1 cellular context compared by ENCODE assay signal in the genomic region with DNA sequence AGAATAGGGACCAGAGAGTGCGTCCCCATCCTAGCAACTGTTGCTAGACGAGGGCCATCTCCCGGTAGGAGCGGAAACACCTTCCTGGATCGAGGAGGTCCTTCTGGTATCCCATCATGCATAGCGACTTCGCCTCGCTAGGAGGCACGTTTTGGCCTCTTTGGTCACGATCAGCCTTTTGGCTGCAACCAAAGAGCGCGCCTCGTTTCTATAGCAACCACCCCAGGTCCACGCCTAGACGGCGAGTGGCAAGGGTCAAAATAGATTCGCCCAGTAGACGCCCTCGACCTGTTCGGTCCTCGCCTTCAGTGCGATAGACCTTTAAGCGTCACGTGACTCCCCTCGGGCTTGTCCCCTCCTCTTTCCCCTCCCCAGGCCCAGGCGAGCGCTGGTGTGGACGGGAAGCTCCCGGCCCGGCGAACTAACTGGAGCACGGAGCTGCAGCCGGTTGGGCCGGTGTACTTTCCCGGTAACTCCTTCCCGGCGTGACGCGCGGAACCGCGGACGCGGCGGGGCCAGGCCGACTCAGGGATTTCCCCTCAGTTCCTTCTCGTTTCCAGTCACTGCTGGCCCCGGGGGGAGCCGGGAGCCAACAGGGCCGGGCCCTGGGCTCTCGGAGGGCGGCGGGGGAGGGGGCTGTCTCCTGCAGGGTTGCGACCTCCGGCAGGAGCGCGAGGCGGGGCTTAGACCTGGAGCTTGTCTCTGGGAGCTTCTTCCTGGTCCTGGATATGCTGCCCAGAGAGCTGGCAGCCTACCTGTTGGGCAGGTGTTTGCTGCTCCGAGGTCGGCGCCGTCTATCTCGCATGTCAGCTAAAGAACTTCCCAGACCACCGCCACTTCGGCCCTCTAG.
TF ChIP-seq lines count a peak whose summit lies in the region.

A gene (plus strand): TSS at position 359 of the 850 bp plus-strand sequence. CDS start 2,258 bp downstream, outside the sequence.

TF ChIP-seq in HepG2, 621 proteins besides CTCF, POLR2A, EP300 and RAD21 (continued from another document and continues in another):
- TF ChIP-seq, protein P1, sequence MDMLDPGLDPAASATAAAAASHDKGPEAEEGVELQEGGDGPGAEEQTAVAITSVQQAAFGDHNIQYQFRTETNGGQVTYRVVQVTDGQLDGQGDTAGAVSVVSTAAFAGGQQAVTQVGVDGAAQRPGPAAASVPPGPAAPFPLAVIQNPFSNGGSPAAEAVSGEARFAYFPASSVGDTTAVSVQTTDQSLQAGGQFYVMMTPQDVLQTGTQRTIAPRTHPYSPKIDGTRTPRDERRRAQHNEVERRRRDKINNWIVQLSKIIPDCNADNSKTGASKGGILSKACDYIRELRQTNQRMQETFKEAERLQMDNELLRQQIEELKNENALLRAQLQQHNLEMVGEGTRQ (IDR thresholded peaks at IDR 0.05; ENCODE audit: low read depth, low read length), result peak; percentile 98
- TF ChIP-seq, protein P1 (CRISPR knock-in tag; IDR thresholded peaks at IDR 0.05; ENCODE audit: borderline replicate concordance), result peak; percentile 100
- TF ChIP-seq HCFC1 (IDR thresholded peaks at IDR 0.05; ENCODE audit: low read depth, low read length) (peak; percentile 69), TEAD3 (CRISPR knock-in tag; optimal IDR thresholded peaks at IDR 0.05; ENCODE audit: borderline replicate concordance) (peak; percentile 84), ZNF776 (CRISPR knock-in tag; IDR thresholded peaks at IDR 0.05) (no peak), ZNF644 (CRISPR knock-in tag; IDR thresholded peaks at IDR 0.05; ENCODE audit: low read depth) (no peak), SAFB2 (CRISPR knock-in tag; IDR thresholded peaks at IDR 0.05; ENCODE audit: borderline replicate concordance, low read depth) (no peak), ZMAT3 (CRISPR knock-in tag; conservative IDR thresholded peaks at IDR 0.05) (peak; percentile 90), NR2C2 (CRISPR knock-in tag; IDR thresholded peaks at IDR 0.05; ENCODE audit: borderline replicate concordance) (peak; percentile 94), ZNF569 (CRISPR knock-in tag; IDR thresholded peaks at IDR 0.05; ENCODE audit: borderline replicate concordance) (no peak), SRF (IDR thresholded peaks at IDR 0.05; ENCODE audit: low read depth, low read length) (no peak), HES4 (CRISPR knock-in tag; IDR thresholded peaks at IDR 0.05; ENCODE audit: borderline replicate concordance) (peak; percentile 42; the same call in 1 of the 2 replicates), NCOR1 (IDR thresholded peaks at IDR 0.05; ENCODE audit: borderline replicate concordance, low read length) (peak; percentile 40; the same call in 1 of the 2 replicates), ZKSCAN5 (CRISPR knock-in tag; IDR thresholded peaks at IDR 0.05) (no peak), RXRA (CRISPR knock-in tag; IDR thresholded peaks at IDR 0.05) (peak; percentile 87), TAF15 (IDR thresholded peaks at IDR 0.05; ENCODE audit: low read depth, low read length, poor library complexity, severe bottlenecking) (no peak), NFIB (CRISPR knock-in tag; IDR thresholded peaks at IDR 0.05; ENCODE audit: borderline replicate concordance) (no peak), MXI1 (IDR thresholded peaks at IDR 0.05; ENCODE audit: borderline replicate concordance, low read depth, low read length) (peak; percentile 97; the same call in 2 of the 3 replicates), NFYC (CRISPR knock-in tag; IDR thresholded peaks at IDR 0.05) (peak; percentile 34; the same call in 1 of the 2 replicates), SRSF1 (optimal IDR thresholded peaks at IDR 0.05; ENCODE audit: low read depth, low read length) (peak; percentile 76), TOE1 (CRISPR knock-in tag; IDR thresholded peaks at IDR 0.05) (peak; percentile 94), NAIF1 (CRISPR knock-in tag; IDR thresholded peaks at IDR 0.05; ENCODE audit: borderline replicate concordance) (peak; percentile 66; the same call in 1 of the 2 replicates), ZNF567 (CRISPR knock-in tag; IDR thresholded peaks at IDR 0.05; ENCODE audit: borderline replicate concordance) (no peak), TARDBP (CRISPR knock-in tag; IDR thresholded peaks at IDR 0.05) (peak; percentile 96), ZNF333 (CRISPR knock-in tag; IDR thresholded peaks at IDR 0.05; ENCODE audit: borderline replicate concordance) (no peak), POLR2AphosphoS2 (IDR thresholded peaks at IDR 0.05; ENCODE audit: low read depth, low read length) (no peak), TEAD2 (CRISPR knock-in tag; IDR thresholded peaks at IDR 0.05) (no peak), SNAPC2 (CRISPR knock-in tag; IDR thresholded peaks at IDR 0.05) (peak; percentile 44; the same call in 1 of the 2 replicates), ZNF550 (CRISPR knock-in tag; IDR thresholded peaks at IDR 0.05; ENCODE audit: borderline replicate concordance) (no peak), ZNF33B (CRISPR knock-in tag; IDR thresholded peaks at IDR 0.05) (no peak), ZNF629 (CRISPR knock-in tag; conservative IDR thresholded peaks at IDR 0.05) (no peak), TBX2 (CRISPR knock-in tag; IDR thresholded peaks at IDR 0.05; ENCODE audit: borderline replicate concordance) (peak; percentile 93), ZSCAN22 (CRISPR knock-in tag; IDR thresholded peaks at IDR 0.05) (no peak), PHF21A (CRISPR knock-in tag; IDR thresholded peaks at IDR 0.05) (peak; percentile 83), HOXA5 (CRISPR knock-in tag; IDR thresholded peaks at IDR 0.05) (peak; percentile 94; the same call in 1 of the 2 replicates), BHLHE40 (IDR thresholded peaks at IDR 0.05; ENCODE audit: low read length) (peak; percentile 97), KMT2B (CRISPR knock-in tag; IDR thresholded peaks at IDR 0.05) (peak; percentile 78; the same call in 1 of the 2 replicates)
- TF ChIP-seq, protein P2, sequence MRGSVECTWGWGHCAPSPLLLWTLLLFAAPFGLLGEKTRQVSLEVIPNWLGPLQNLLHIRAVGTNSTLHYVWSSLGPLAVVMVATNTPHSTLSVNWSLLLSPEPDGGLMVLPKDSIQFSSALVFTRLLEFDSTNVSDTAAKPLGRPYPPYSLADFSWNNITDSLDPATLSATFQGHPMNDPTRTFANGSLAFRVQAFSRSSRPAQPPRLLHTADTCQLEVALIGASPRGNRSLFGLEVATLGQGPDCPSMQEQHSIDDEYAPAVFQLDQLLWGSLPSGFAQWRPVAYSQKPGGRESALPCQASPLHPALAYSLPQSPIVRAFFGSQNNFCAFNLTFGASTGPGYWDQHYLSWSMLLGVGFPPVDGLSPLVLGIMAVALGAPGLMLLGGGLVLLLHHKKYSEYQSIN (CRISPR knock-in tag; IDR thresholded peaks at IDR 0.05; ENCODE audit: borderline replicate concordance), result no peak
- TF ChIP-seq, protein P3, sequence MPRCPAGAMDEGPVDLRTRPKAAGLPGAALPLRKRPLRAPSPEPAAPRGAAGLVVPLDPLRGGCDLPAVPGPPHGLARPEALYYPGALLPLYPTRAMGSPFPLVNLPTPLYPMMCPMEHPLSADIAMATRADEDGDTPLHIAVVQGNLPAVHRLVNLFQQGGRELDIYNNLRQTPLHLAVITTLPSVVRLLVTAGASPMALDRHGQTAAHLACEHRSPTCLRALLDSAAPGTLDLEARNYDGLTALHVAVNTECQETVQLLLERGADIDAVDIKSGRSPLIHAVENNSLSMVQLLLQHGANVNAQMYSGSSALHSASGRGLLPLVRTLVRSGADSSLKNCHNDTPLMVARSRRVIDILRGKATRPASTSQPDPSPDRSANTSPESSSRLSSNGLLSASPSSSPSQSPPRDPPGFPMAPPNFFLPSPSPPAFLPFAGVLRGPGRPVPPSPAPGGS (CRISPR knock-in tag; IDR thresholded peaks at IDR 0.05), result peak; percentile 90; the same call in 1 of the 2 replicates
- TF ChIP-seq, protein P4, sequence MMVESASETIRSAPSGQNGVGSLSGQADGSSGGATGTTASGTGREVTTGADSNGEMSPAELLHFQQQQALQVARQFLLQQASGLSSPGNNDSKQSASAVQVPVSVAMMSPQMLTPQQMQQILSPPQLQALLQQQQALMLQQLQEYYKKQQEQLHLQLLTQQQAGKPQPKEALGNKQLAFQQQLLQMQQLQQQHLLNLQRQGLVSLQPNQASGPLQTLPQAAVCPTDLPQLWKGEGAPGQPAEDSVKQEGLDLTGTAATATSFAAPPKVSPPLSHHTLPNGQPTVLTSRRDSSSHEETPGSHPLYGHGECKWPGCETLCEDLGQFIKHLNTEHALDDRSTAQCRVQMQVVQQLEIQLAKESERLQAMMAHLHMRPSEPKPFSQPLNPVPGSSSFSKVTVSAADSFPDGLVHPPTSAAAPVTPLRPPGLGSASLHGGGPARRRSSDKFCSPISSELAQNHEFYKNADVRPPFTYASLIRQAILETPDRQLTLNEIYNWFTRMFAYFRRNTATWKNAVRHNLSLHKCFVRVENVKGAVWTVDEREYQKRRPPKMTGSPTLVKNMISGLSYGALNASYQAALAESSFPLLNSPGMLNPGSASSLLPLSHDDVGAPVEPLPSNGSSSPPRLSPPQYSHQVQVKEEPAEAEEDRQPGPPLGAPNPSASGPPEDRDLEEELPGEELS (CRISPR knock-in tag; IDR thresholded peaks at IDR 0.05), result peak; percentile 53
- TF ChIP-seq, protein P5, sequence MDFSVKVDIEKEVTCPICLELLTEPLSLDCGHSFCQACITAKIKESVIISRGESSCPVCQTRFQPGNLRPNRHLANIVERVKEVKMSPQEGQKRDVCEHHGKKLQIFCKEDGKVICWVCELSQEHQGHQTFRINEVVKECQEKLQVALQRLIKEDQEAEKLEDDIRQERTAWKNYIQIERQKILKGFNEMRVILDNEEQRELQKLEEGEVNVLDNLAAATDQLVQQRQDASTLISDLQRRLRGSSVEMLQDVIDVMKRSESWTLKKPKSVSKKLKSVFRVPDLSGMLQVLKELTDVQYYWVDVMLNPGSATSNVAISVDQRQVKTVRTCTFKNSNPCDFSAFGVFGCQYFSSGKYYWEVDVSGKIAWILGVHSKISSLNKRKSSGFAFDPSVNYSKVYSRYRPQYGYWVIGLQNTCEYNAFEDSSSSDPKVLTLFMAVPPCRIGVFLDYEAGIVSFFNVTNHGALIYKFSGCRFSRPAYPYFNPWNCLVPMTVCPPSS (IDR thresholded peaks at IDR 0.05), result peak; percentile 63; the same call in 1 of the 2 replicates
- TF ChIP-seq, protein P6, sequence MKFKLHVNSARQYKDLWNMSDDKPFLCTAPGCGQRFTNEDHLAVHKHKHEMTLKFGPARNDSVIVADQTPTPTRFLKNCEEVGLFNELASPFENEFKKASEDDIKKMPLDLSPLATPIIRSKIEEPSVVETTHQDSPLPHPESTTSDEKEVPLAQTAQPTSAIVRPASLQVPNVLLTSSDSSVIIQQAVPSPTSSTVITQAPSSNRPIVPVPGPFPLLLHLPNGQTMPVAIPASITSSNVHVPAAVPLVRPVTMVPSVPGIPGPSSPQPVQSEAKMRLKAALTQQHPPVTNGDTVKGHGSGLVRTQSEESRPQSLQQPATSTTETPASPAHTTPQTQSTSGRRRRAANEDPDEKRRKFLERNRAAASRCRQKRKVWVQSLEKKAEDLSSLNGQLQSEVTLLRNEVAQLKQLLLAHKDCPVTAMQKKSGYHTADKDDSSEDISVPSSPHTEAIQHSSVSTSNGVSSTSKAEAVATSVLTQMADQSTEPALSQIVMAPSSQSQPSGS (CRISPR knock-in tag; IDR thresholded peaks at IDR 0.05), result peak; percentile 81
- TF ChIP-seq, protein P7, sequence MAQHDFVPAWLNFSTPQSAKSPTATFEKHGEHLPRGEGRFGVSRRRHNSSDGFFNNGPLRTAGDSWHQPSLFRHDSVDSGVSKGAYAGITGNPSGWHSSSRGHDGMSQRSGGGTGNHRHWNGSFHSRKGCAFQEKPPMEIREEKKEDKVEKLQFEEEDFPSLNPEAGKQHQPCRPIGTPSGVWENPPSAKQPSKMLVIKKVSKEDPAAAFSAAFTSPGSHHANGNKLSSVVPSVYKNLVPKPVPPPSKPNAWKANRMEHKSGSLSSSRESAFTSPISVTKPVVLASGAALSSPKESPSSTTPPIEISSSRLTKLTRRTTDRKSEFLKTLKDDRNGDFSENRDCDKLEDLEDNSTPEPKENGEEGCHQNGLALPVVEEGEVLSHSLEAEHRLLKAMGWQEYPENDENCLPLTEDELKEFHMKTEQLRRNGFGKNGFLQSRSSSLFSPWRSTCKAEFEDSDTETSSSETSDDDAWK (CRISPR knock-in tag; IDR thresholded peaks at IDR 0.05), result no peak
- TF ChIP-seq, protein P8, sequence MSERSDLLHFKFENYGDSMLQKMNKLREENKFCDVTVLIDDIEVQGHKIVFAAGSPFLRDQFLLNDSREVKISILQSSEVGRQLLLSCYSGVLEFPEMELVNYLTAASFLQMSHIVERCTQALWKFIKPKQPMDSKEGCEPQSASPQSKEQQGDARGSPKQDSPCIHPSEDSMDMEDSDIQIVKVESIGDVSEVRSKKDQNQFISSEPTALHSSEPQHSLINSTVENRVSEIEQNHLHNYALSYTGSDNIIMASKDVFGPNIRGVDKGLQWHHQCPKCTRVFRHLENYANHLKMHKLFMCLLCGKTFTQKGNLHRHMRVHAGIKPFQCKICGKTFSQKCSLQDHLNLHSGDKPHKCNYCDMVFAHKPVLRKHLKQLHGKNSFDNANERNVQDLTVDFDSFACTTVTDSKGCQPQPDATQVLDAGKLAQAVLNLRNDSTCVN (CRISPR knock-in tag; IDR thresholded peaks at IDR 0.05; ENCODE audit: borderline replicate concordance), result no peak; the same call in 1 of the 2 replicates
- TF ChIP-seq, protein P9, sequence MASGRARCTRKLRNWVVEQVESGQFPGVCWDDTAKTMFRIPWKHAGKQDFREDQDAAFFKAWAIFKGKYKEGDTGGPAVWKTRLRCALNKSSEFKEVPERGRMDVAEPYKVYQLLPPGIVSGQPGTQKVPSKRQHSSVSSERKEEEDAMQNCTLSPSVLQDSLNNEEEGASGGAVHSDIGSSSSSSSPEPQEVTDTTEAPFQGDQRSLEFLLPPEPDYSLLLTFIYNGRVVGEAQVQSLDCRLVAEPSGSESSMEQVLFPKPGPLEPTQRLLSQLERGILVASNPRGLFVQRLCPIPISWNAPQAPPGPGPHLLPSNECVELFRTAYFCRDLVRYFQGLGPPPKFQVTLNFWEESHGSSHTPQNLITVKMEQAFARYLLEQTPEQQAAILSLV (CRISPR knock-in tag; IDR thresholded peaks at IDR 0.05; ENCODE audit: borderline replicate concordance), result no peak
- TF ChIP-seq, protein P10, sequence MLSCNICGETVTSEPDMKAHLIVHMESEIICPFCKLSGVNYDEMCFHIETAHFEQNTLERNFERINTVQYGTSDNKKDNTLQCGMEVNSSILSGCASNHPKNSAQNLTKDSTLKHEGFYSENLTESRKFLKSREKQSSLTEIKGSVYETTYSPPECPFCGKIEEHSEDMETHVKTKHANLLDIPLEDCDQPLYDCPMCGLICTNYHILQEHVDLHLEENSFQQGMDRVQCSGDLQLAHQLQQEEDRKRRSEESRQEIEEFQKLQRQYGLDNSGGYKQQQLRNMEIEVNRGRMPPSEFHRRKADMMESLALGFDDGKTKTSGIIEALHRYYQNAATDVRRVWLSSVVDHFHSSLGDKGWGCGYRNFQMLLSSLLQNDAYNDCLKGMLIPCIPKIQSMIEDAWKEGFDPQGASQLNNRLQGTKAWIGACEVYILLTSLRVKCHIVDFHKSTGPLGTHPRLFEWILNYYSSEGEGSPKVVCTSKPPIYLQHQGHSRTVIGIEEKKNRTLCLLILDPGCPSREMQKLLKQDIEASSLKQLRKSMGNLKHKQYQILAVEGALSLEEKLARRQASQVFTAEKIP (CRISPR knock-in tag; IDR thresholded peaks at IDR 0.05; ENCODE audit: borderline replicate concordance), result no peak
- TF ChIP-seq, protein P11, sequence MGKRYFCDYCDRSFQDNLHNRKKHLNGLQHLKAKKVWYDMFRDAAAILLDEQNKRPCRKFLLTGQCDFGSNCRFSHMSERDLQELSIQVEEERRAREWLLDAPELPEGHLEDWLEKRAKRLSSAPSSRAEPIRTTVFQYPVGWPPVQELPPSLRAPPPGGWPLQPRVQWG (CRISPR knock-in tag; IDR thresholded peaks at IDR 0.05; ENCODE audit: borderline replicate concordance, low read depth), result no peak
